In genomic region chr7:74401137-74401859, GRCh38 we compare ENCODE assay signal across 8 cellular contexts. TPM values are rescaled to one million over a fixed set of nuclear protein-coding genes. Genes with fewer than 3 reads are reported as not detected.
DNase-seq lines count a peak whose midpoint lies in the region; ATAC-seq, FAIRE-seq and TF ChIP-seq lines count a peak whose summit lies in the region.

No MANE protein-coding gene starts in this region.

- H3K27me3 Mint-ChIP-seq in activated B cell treated with CpG ODN at 0.5 μM for 24 hours, result no peaks in the 10 kb centered on the region

- H3K4me3 ChIP-seq in bronchial epithelial cell (ENCODE audit: low read depth, low read length), result no peak overlapping the region

- FAIRE-seq in bronchial epithelial cell (lab: Jason Lieb, UNC), result no peak

- intact Hi-C loops in activated B cell treated with CpG ODN at 0.5 μM for 24 hours (cut with micrococcal nuclease), result loop anchor here (1.0 to 10.0 kb wide), 4 partner anchors 126 to 535 kb away; no protein-coding TSS in a partner anchor
- intact Hi-C loops in left colon (cut with DNase I, micrococcal nuclease), result loop anchor here (2.0 kb wide), 2 partner anchors 194 to 332 kb away; no protein-coding TSS in a partner anchor

- DNase-seq in NCI-H524 (lab: John Stamatoyannopoulos, UW) (peak; percentile 29 to 47), NCI-H524 treated with DMSO at 0.1 percent for 48 hours (lab: John Stamatoyannopoulos, UW) (no peak), NCI-H146 (lab: John Stamatoyannopoulos, UW) (peak; percentile 44), activated B cell treated with CpG ODN at 0.5 μM for 24 hours (peak; percentile 69), bronchial epithelial cell (ENCODE audit: low read depth) (peak; percentile 38), left colon (peak in 1 of 2 donors; percentile 82)
- DNase-seq in stimulated activated CD4-positive, alpha-beta T cell treated with anti-CD3 and anti-CD28 coated beads, Interleukin-4, amount 100 ng/mL, for 24 hours, result peak; percentile 77

- H3K4me3 Mint-ChIP-seq in activated B cell treated with CpG ODN at 0.5 μM for 24 hours, result no peak overlapping the region

- POLR2A ChIA-PET in activated B cell treated with CpG ODN at 0.5 μM for 24 hours (lab: Charles Lee), result interaction anchor here (0.6 to 2.3 kb wide), 8 partner anchors 159 to 334 kb away, joined by 3 to 15 read pairs (median 4); partner anchors contain the start of gene LAT2

- no peaks in the 10 kb centered on the region for H3K9me3 Mint-ChIP-seq in activated B cell treated with CpG ODN at 0.5 μM for 24 hours

- TF ChIP-seq CTCF in activated B cell treated with CpG ODN at 0.5 μM for 24 hours (IDR thresholded peaks at IDR 0.05) (no peak), bronchial epithelial cell (IDR thresholded peaks at IDR 0.05; ENCODE audit: insufficient read depth, low read length, severe bottlenecking) (peak; percentile 99)

- no peaks in the 10 kb centered on the region for H3K4me1 Mint-ChIP-seq in activated B cell treated with CpG ODN at 0.5 μM for 24 hours

- H3K36me3 ChIP-seq in bronchial epithelial cell (ENCODE audit: control insufficient read depth, insufficient read depth, low read length), result peaks cover 7% of the 10 kb centered on the region

- CTCF ChIA-PET in activated B cell treated with CpG ODN at 0.5 μM for 24 hours (lab: Charles Lee), result interaction anchor here (0.6 to 5.5 kb wide), 34 partner anchors 12 to 1369 kb away, joined by 3 to 133 read pairs (median 4); partner anchors contain the start of genes EIF4H, LAT2 and LIMK1

- ATAC-seq in activated B cell treated with CpG ODN at 0.5 μM for 24 hours (ENCODE audit: low read depth), result peak; percentile 84
- ATAC-seq in left colon, result peak; percentile 61
- no peak for ATAC-seq in HG03432 (IDR thresholded peaks at IDR 0.05; ENCODE audit: unreplicated experiment)

- no peaks in the 10 kb centered on the region for H3K27me3 ChIP-seq in bronchial epithelial cell (ENCODE audit: control insufficient read depth, insufficient read depth, low read length)

- peaks cover 46% of the 10 kb centered on the region for H3K36me3 Mint-ChIP-seq in activated B cell treated with CpG ODN at 0.5 μM for 24 hours (ENCODE audit: low read depth)

- no peak overlapping the region for H3K27ac Mint-ChIP-seq in activated B cell treated with CpG ODN at 0.5 μM for 24 hours

RNA-seq across cellular contexts. Expression of gene GTF2IRD1, which starts 52.4 kb away (rescaled TPM):
- total RNA-seq in activated B cell treated with CpG ODN at 0.5 μM for 24 hours, result 0.67 and 1.6 TPM in 2 replicates
- 18.2 and 23.7 TPM in 2 replicates for total RNA-seq in bronchial epithelial cell
- total RNA-seq in left colon, result 10 to 100 TPM; 14.6 to 14.8 TPM
